In the genomic region with DNA sequence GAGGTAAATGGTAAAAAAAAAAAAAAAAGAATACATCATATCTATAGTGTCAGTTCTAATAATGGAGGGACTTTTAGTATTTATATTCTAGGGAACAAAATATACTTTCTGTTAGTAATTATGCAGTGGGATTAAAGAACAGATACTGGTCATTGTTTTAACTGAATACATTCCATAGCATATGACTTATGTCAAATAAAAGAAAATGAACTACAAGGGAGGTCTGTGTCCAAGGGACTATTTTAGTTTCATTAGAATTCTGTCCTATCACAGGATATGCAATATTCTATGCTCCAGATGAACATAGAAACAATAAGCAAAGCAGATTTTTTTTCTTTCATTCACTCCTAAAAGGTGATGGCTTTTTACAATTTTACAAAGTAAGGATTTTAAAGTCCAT, we compare ENCODE assay signal across 28 cellular contexts.
"Had no signal": no experiment of that assay in that cellular context is flagged by ENCODE, and none has a peak within 500 bp of the region (broad histone marks: within the 10 kb centered on the region; RNA-seq: fewer than 3 reads in every experiment).

No MANE protein-coding gene starts in this region.

- H3K27me3 Mint-ChIP-seq: stimulated activated naive B cell treated with anti-CD40 and anti-IgM and Interleukin-4, amounts not matched to agents 10 μg/mL and 1 μg/mL and 100 μg/mL, for 72 hours had no signal

- ATAC-seq: naive thymus-derived CD8-positive, alpha-beta T cell; pancreas; right cardiac atrium; sciatic nerve; stimulated activated naive B cell treated with anti-CD40 and anti-IgM and Interleukin-4, amounts not matched to agents 10 μg/mL and 1 μg/mL and 100 μg/mL, for 72 hours; stimulated activated naive CD8-positive, alpha-beta T cell treated with anti-CD3 and anti-CD28 coated beads, Interleukin-15, Interleukin-2, amounts not matched to agents 100 U/mL and 50 U/mL, for 24 hours had no signal

- H3K4me3 ChIP-seq: left ventricle myocardium inferior, lung, pancreas, prostate gland, skin epidermis, stomach, testis, thyroid gland, transverse colon, upper lobe of left lung, vagina had no signal

- H3K27me3 ChIP-seq: stomach, testis, thyroid gland, transverse colon, upper lobe of left lung, vagina had no signal

- H3K9me3 ChIP-seq: left ventricle myocardium inferior, pancreas, prostate gland, stomach, testis, thyroid gland, transverse colon, upper lobe of left lung, vagina had no signal

- H3K4me1 ChIP-seq: left ventricle myocardium inferior, pancreas, prostate gland, stomach, testis, transverse colon, upper lobe of left lung, vagina had no signal

- H3K9me3 Mint-ChIP-seq: naive thymus-derived CD8-positive, alpha-beta T cell; nephron; neural crest cell; stimulated activated naive B cell treated with anti-CD40 and anti-IgM and Interleukin-4, amounts not matched to agents 10 μg/mL and 1 μg/mL and 100 μg/mL, for 72 hours had no signal

- H3K4me3 Mint-ChIP-seq: naive thymus-derived CD8-positive, alpha-beta T cell; nephron; neural crest cell; stimulated activated naive B cell treated with anti-CD40 and anti-IgM and Interleukin-4, amounts not matched to agents 10 μg/mL and 1 μg/mL and 100 μg/mL, for 72 hours had no signal

- H3K27ac ChIP-seq: left ventricle myocardium inferior, pancreas, prostate gland, skin epidermis, stomach, testis, thyroid gland, transverse colon, upper lobe of left lung, vagina had no signal

- H3K36me3 Mint-ChIP-seq: naive thymus-derived CD8-positive, alpha-beta T cell; stimulated activated naive B cell treated with anti-CD40 and anti-IgM and Interleukin-4, amounts not matched to agents 10 μg/mL and 1 μg/mL and 100 μg/mL, for 72 hours had no signal

- H3K27ac Mint-ChIP-seq: naive thymus-derived CD8-positive, alpha-beta T cell; nephron; stimulated activated naive B cell treated with anti-CD40 and anti-IgM and Interleukin-4, amounts not matched to agents 10 μg/mL and 1 μg/mL and 100 μg/mL, for 72 hours had no signal

- DNase-seq: islet precursor cell; left ventricle myocardium inferior; mesendoderm; midbrain; naive thymus-derived CD8-positive, alpha-beta T cell; nucleus accumbens; pancreas; posterior cingulate gyrus; retina; right cardiac atrium; stimulated activated CD4-positive, alpha-beta T cell treated with anti-CD3 and anti-CD28 coated beads, Interleukin-12 subunit alpha, Interleukin-12 subunit beta, amount 100 ng/mL, for 4 hours; stimulated activated CD4-positive, alpha-beta T cell treated with anti-CD3 and anti-CD28 coated beads, Interleukin-15, amount 100 ng/mL, for 24 hours; stimulated activated CD4-positive, alpha-beta T cell treated with anti-CD3 and anti-CD28 coated beads, Interleukin-2, amount 100 ng/mL, for 24 hours; stimulated activated CD4-positive, alpha-beta T cell treated with anti-CD3 and anti-CD28 coated beads, Interleukin-4, amount 100 ng/mL, for 1 hour; stimulated activated naive B cell treated with anti-CD40 and anti-IgM and Interleukin-4, amounts not matched to agents 10 μg/mL and 1 μg/mL and 100 μg/mL, for 72 hours; stimulated activated naive CD8-positive, alpha-beta T cell treated with anti-CD3 and anti-CD28 coated beads, Interleukin-15, Interleukin-2, amounts not matched to agents 100 U/mL and 50 U/mL, for 24 hours; stomach; testis; thyroid gland; transverse colon; upper lobe of left lung had no signal

- H3K36me3 ChIP-seq: left ventricle myocardium inferior, pancreas, prostate gland, stomach, thyroid gland, transverse colon, upper lobe of left lung, vagina had no signal
